In genomic region chr1:230972855-230973271, GRCh38 we compare ENCODE assay signal across 9 cellular contexts. TPM values are rescaled to one million over a fixed set of nuclear protein-coding genes. Genes with fewer than 3 reads are reported as not detected.
DNase-seq lines count a peak whose midpoint lies in the region; ATAC-seq and TF ChIP-seq lines count a peak whose summit lies in the region.
"Had no signal": no experiment of that assay in that cellular context is flagged by ENCODE, and none has a peak within 500 bp of the region (broad histone marks: within the 10 kb centered on the region; RNA-seq: fewer than 3 reads in every experiment).

No MANE protein-coding gene starts in this region.

- H3K27ac Mint-ChIP-seq in stimulated activated naive CD8-positive, alpha-beta T cell treated with anti-CD3 and anti-CD28 coated beads, Interleukin-15, Interleukin-2, amounts not matched to agents 100 ng/mL and 50 ng/mL, for 24 hours = peak overlapping the region; percentile 84

- no peak overlapping the region for H3K4me3 ChIP-seq in lower leg skin (ENCODE audit: low read depth, poor library complexity, severe bottlenecking)

- ATAC-seq in HG03354 (IDR thresholded peaks at IDR 0.05; ENCODE audit: poor library complexity, severe bottlenecking, unreplicated experiment) = peak; percentile 81

- TF ChIP-seq POLR2A in lower leg skin (IDR thresholded peaks at IDR 0.05) = no peak

- WGBS in lower leg skin, 2 donors = 74 to 77% methylated on average over 1 of the region's 1 CpG

- H3K27me3 Mint-ChIP-seq in stimulated activated naive CD8-positive, alpha-beta T cell treated with anti-CD3 and anti-CD28 coated beads, Interleukin-15, Interleukin-2, amounts not matched to agents 100 ng/mL and 50 ng/mL, for 24 hours = no peaks in the 10 kb centered on the region

- H3K9me3 Mint-ChIP-seq in stimulated activated naive CD8-positive, alpha-beta T cell treated with anti-CD3 and anti-CD28 coated beads, Interleukin-15, Interleukin-2, amounts not matched to agents 100 ng/mL and 50 ng/mL, for 24 hours = no peaks in the 10 kb centered on the region
- H3K9me3 Mint-ChIP-seq: neural crest cell had no signal

- no peak for TF ChIP-seq CTCF in lower leg skin (IDR thresholded peaks at IDR 0.05)

- peaks cover 63% of the 10 kb centered on the region for H3K4me1 Mint-ChIP-seq in stimulated activated naive CD8-positive, alpha-beta T cell treated with anti-CD3 and anti-CD28 coated beads, Interleukin-15, Interleukin-2, amounts not matched to agents 100 ng/mL and 50 ng/mL, for 24 hours (ENCODE audit: low read depth)

- H3K4me3 Mint-ChIP-seq in stimulated activated naive CD8-positive, alpha-beta T cell treated with anti-CD3 and anti-CD28 coated beads, Interleukin-15, Interleukin-2, amounts not matched to agents 100 ng/mL and 50 ng/mL, for 24 hours = peak overlapping the region; percentile 63

- H3K36me3 Mint-ChIP-seq in stimulated activated naive CD8-positive, alpha-beta T cell treated with anti-CD3 and anti-CD28 coated beads, Interleukin-15, Interleukin-2, amounts not matched to agents 100 ng/mL and 50 ng/mL, for 24 hours (ENCODE audit: low read depth) = peaks cover 12% of the 10 kb centered on the region

- intact Hi-C loops in lower leg skin (cut with DNase I; ENCODE audit: low total_unique reads) = no loop called here

- peak; percentile 50 for DNase-seq in activated gamma-delta T cell treated with Interleukin-2 at 50 U/mL for 16 hours
- DNase-seq in activated gamma-delta T cell (lab: John Stamatoyannopoulos, UW) = no peak
- DNase-seq in UCSD-AML1 (lab: John Stamatoyannopoulos, UW; ENCODE audit: unreplicated experiment) = peak; percentile 26
- peak; percentile 23 for DNase-seq in effector CD8-positive, alpha-beta T cell (lab: John Stamatoyannopoulos, UW)
- DNase-seq in SK-N-DZ (ENCODE audit: low spot score) = no peak
- no peak for DNase-seq in lower leg skin (ENCODE audit: low spot score in 2 of 2)

RNA-seq across cellular contexts. Expression of gene TTC13, which starts 5.8 kb away (rescaled TPM):
- 8.6 and 12.2 TPM in 2 replicates for polyA plus RNA-seq in SK-N-DZ (2014; cell fraction: cytosol; rRNA removed)
- 34.3 and 64.0 TPM in 2 replicates for polyA plus RNA-seq in SK-N-DZ (2014; cell fraction: nucleus; rRNA removed)
- 10 to 100 TPM in 3 of 4 donors, 1 to 10 TPM in 1; 6.6 to 34.7 (median 24.7) TPM for total RNA-seq in lower leg skin

RNA-seq across cellular contexts. Expression of gene ARV1, which starts 6.0 kb away (rescaled TPM):
- 21.5 and 22.3 TPM in 2 replicates for polyA plus RNA-seq in SK-N-DZ (2014; cell fraction: cytosol; rRNA removed)
- 15.4 TPM in 2 replicates for polyA plus RNA-seq in SK-N-DZ (2014; cell fraction: nucleus; rRNA removed)
- 10 to 100 TPM; 16.6 to 23.4 (median 21.9) TPM for total RNA-seq in lower leg skin

Comparison
In these comparisons a context has a peak if more than half of its experiments do, and no peak if none do; other contexts are left out.
1. DNase-seq: peak in activated gamma-delta T cell treated with Interleukin-2 at 50 U/mL for 16 hours (single experiment), UCSD-AML1 (single experiment) and effector CD8-positive, alpha-beta T cell (single experiment); none in activated gamma-delta T cell (single experiment), SK-N-DZ (single experiment) and lower leg skin (0 of 2).